15 cellular contexts compared by ENCODE assay signal in the genomic region with DNA sequence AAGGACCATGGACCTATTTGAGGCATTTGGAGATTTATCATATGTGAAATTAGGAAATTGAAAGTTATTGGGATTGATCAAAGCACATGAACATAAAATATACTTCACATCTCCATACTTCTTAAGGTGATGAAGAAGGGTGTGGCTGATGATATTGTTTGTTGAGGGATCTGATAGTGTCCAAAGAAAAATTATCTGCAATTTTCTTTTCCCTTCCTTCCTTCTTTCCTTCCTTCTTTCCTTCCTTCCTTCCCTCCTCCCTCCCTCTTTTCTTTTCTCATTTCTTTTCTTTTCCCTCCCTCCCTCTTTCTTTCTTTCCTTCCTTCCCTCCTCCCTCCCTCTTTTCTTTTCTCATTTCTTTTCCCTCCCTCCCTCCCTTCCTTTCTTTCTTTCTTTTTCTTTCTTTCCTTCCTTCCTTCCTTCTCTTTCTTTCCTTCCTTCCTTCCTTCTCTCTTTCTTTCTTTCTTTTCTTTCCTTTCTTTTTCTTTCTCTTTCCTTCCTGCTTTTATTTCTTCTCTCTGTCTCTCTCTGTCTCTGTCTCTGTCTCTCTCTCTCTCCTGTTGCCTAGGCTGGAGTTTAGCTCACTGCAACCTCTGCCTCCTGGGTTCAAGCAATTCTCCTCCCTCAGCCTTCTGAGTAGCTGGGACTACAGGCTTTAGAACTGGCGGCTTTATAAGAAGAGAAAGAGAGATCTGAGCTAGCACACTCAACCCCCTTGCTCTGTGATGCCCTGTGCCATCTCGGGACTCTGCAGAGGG. TPM values are rescaled to one million over a fixed set of nuclear protein-coding genes. Genes with fewer than 3 reads are reported as not detected.
DNase-seq lines count a peak whose midpoint lies in the region; ATAC-seq, FAIRE-seq and TF ChIP-seq lines count a peak whose summit lies in the region.
"Had no signal": no experiment of that assay in that cellular context is flagged by ENCODE, and none has a peak within 500 bp of the region (broad histone marks: within the 10 kb centered on the region; RNA-seq: fewer than 3 reads in every experiment).

No MANE protein-coding gene starts in this region.

- H3K4me3 ChIP-seq in BLaER1 treated with 17β-estradiol and CSF1 and Interleukin-3, amounts not matched to agents 10 nM and 100 nM, result no peak overlapping the region
- H3K4me3 ChIP-seq in PC-3 (ENCODE audit: low read length) (no peak overlapping the region), endothelial cell of umbilical vein (replicated peaks in 1 of 3; ENCODE audit: insufficient read depth in 1 of 3, low read depth in 1 of 3, low read length in 3 of 3) (no peak overlapping the region), smooth muscle cell (no peak overlapping the region)

- H3K23me2 ChIP-seq in H9 (ENCODE audit: insufficient read length, low read depth, low read length, poor library complexity, severe bottlenecking), result no peaks in the 10 kb centered on the region

- no peak overlapping the region for H2AK5ac ChIP-seq in H9 (ENCODE audit: insufficient read length, low read length)

- no peak overlapping the region for H2BK20ac ChIP-seq in H9 (ENCODE audit: low read depth, low read length, poor library complexity, severe bottlenecking)

- H2BK120ac ChIP-seq in H9 (ENCODE audit: low read depth, low read length, poor library complexity, severe bottlenecking), result no peak overlapping the region

- H2BK12ac ChIP-seq in H9 (ENCODE audit: insufficient read length, low read depth, low read length), result no peak overlapping the region

- peak overlapping the region in 5 of 11 experiments; percentile 1 to 66 (median 35); a peak in 8 of 22 replicates for H3K27ac ChIP-seq in BLaER1 treated with 17β-estradiol and CSF1 and Interleukin-3, amounts not matched to agents 10 nM and 100 nM
- H3K27ac ChIP-seq in PC-3 (ENCODE audit: low read length) (peak overlapping the region; percentile 85), endothelial cell of umbilical vein (ENCODE audit: insufficient read depth, low read depth, low read length) (peak overlapping the region; percentile 75), smooth muscle cell (ENCODE audit: low read depth) (peak overlapping the region; percentile 52), H9 (ENCODE audit: insufficient read length, low read depth, low read length) (no peak overlapping the region)

- intact Hi-C loops in PC-3 (cut with micrococcal nuclease), result loop anchor here (1.0 kb wide), 2 partner anchors 20 to 44 kb away; a partner anchor contains a TSS
- intact Hi-C loops in endothelial cell of umbilical vein (cut with micrococcal nuclease), result loop anchor here (1.0 kb wide), 3 partner anchors 15 to 38 kb away; a partner anchor contains a TSS

- peak overlapping the region in 2 of 11 experiments; percentile 7 to 19; a peak in 2 of 22 replicates for H3K9ac ChIP-seq in BLaER1 treated with 17β-estradiol and CSF1 and Interleukin-3, amounts not matched to agents 10 nM and 100 nM
- H3K9ac ChIP-seq in PC-3 (ENCODE audit: low read length) (peak overlapping the region; percentile 46), endothelial cell of umbilical vein (replicated peaks; ENCODE audit: extremely low read depth, insufficient read depth, low read length) (peak overlapping the region; percentile 26), smooth muscle cell (ENCODE audit: low read depth) (no peak overlapping the region), H9 (ENCODE audit: extremely low read depth, insufficient read length, low read length) (no peak overlapping the region)

- dilution Hi-C loops in endothelial cell of umbilical vein (cut with MboI; ENCODE audit: extremely low pct_ligation_motif_present, low sequenced_read_pairs), result no loop called here

- POLR2A ChIA-PET in PC-3 (lab: Charles Lee; ENCODE audit: unreplicated experiment), result no interaction called here
- POLR2A ChIA-PET in endothelial cell of umbilical vein (lab: Charles Lee), result no interaction called here

- H3K9me2 ChIP-seq in PC-3 (replicated peaks; ENCODE audit: low read length), result no peaks in the 10 kb centered on the region

- no peak overlapping the region for H2BK5ac ChIP-seq in H9 (ENCODE audit: insufficient read length, low read length)

- no peak overlapping the region for H3K4me3 Mint-ChIP-seq in H9

- H2AFZ ChIP-seq in PC-3 (ENCODE audit: low read length) (no peak overlapping the region), endothelial cell of umbilical vein (ENCODE audit: low read depth, low read length) (no peak overlapping the region), smooth muscle cell (ENCODE audit: low read depth) (no peak overlapping the region), H9 (ENCODE audit: low read length) (no peak overlapping the region)

- TF ChIP-seq POLR2A in endothelial cell of umbilical vein (IDR thresholded peaks at IDR 0.05; ENCODE audit: low read depth, low read length), result no peak

- no peak overlapping the region for H3K23ac ChIP-seq in H9 (ENCODE audit: insufficient read length, low read depth, low read length)

- H3K36me3 Mint-ChIP-seq in H9 (ENCODE audit: insufficient read depth in 1 of 3, low read depth in 3 of 3), result peaks cover 0 to under 1% (median 0%) of the 10 kb centered on the region in 3 experiments; a peak in 2 of 7 replicates

- H3K4me2 ChIP-seq in BLaER1 treated with 17β-estradiol and CSF1 and Interleukin-3, amounts not matched to agents 10 nM and 100 nM, result peak overlapping the region in 6 of 11 experiments; percentile 13 to 65 (median 58); a peak in 9 of 22 replicates
- H3K4me2 ChIP-seq in PC-3 (ENCODE audit: low read length), result peak overlapping the region; percentile 70
- peak overlapping the region; percentile 81 for H3K4me2 ChIP-seq in endothelial cell of umbilical vein (ENCODE audit: insufficient read depth, low read length)
- no peak overlapping the region for H3K4me2 ChIP-seq in smooth muscle cell
- no peak overlapping the region for H3K4me2 ChIP-seq in H9 (ENCODE audit: insufficient read depth, insufficient read length, low read length)

- H2BK15ac ChIP-seq in H9 (ENCODE audit: low read depth, low read length), result no peak overlapping the region

- H3K18ac ChIP-seq in H9 (ENCODE audit: insufficient read length, low read depth, low read length), result no peak overlapping the region

- no peaks in the 10 kb centered on the region for H3F3A ChIP-seq in PC-3 (ENCODE audit: low read length, unreplicated experiment)
- peaks cover 3% of the 10 kb centered on the region for H3F3A ChIP-seq in smooth muscle cell (ENCODE audit: low read depth)

- peaks cover 0 to 51% (median 14%) of the 10 kb centered on the region in 10 experiments; a peak in 12 of 20 replicates for H3K4me1 ChIP-seq in BLaER1 treated with 17β-estradiol and CSF1 and Interleukin-3, amounts not matched to agents 10 nM and 100 nM
- H3K4me1 ChIP-seq in PC-3 (ENCODE audit: insufficient read depth, low read length), result peaks cover 44% of the 10 kb centered on the region
- H3K4me1 ChIP-seq in endothelial cell of umbilical vein (ENCODE audit: control insufficient read depth, extremely low read depth, insufficient read depth, low read length), result peaks cover 17% of the 10 kb centered on the region
- H3K4me1 ChIP-seq in smooth muscle cell (ENCODE audit: low read depth), result no peaks in the 10 kb centered on the region
- no peaks in the 10 kb centered on the region for H3K4me1 ChIP-seq in H9 (ENCODE audit: insufficient read depth, low read length)

- H3K79me1 ChIP-seq in H9 (ENCODE audit: insufficient read depth, low read depth, low read length, poor library complexity, severe bottlenecking), result no peaks in the 10 kb centered on the region

- CTCF ChIA-PET in PC-3 (lab: Charles Lee), result no interaction called here
- CTCF ChIA-PET in endothelial cell of umbilical vein (lab: Charles Lee), result interaction anchor here (3.1 kb wide), 1 partner anchor 86 kb away, joined by 24 read pairs; no protein-coding TSS in a partner anchor

- peaks cover 5 to 6% of the 10 kb centered on the region in 2 experiments; a peak in 2 of 4 replicates for H3K4me1 Mint-ChIP-seq in H9

- no peak for DNase-seq in PC-3
- no peak for DNase-seq in endothelial cell of umbilical vein (ENCODE audit: low read depth, low spot score)
- no peak for DNase-seq in smooth muscle cell (lab: John Stamatoyannopoulos, UW; ENCODE audit: unreplicated experiment)
- no peak for DNase-seq in omental fat pad (ENCODE audit: low spot score)
- no peak for DNase-seq in H9
- DNase-seq: Caco-2, NCI-H1436, NCI-H2081, NCI-H510A treated with DMSO at 0.1 percent for 48 hours, NCI-H82, SHP77 treated with DMSO at 0.1 percent for 48 hours had no signal

- no peak overlapping the region for H3K4ac ChIP-seq in H9 (ENCODE audit: low read depth, low read length)

- H3K79me2 ChIP-seq in PC-3 (ENCODE audit: low read length) (no peaks in the 10 kb centered on the region), endothelial cell of umbilical vein (ENCODE audit: control insufficient read depth, insufficient read depth, low read length) (no peaks in the 10 kb centered on the region), smooth muscle cell (ENCODE audit: low read depth) (no peaks in the 10 kb centered on the region), H9 (ENCODE audit: insufficient read depth, low read length) (no peaks in the 10 kb centered on the region)

- BruUV-seq in PC-3 (replicated peaks; lab: Mats Ljungman, UMichigan) (TSS peak; percentile 18), endothelial cell of umbilical vein (replicated peaks; lab: Mats Ljungman, UMichigan) (no TSS peak)

- peaks cover 3 to 4% of the 10 kb centered on the region in 2 experiments; a peak in 4 of 5 replicates for H3K9me3 Mint-ChIP-seq in H9

- ATAC-seq in PC-3 (no peak), omental fat pad (ENCODE audit: low FRiP score) (no peak), HG02623 (IDR thresholded peaks at IDR 0.05; ENCODE audit: unreplicated experiment) (no peak)
- ATAC-seq: SK-N-SH treated with all-trans-retinoic acid at 6 μM for 48 hours had no signal

- no peak overlapping the region for H3T11ph ChIP-seq in H9 (ENCODE audit: low read length)

- no peaks in the 10 kb centered on the region for H4K20me1 ChIP-seq in BLaER1 treated with 17β-estradiol and CSF1 and Interleukin-3, amounts not matched to agents 10 nM and 100 nM
- no peaks in the 10 kb centered on the region for H4K20me1 ChIP-seq in PC-3 (ENCODE audit: low read length)
- no peaks in the 10 kb centered on the region for H4K20me1 ChIP-seq in endothelial cell of umbilical vein (replicated peaks; ENCODE audit: control insufficient read depth, extremely low read depth, insufficient read depth, low read length)
- no peaks in the 10 kb centered on the region for H4K20me1 ChIP-seq in smooth muscle cell (ENCODE audit: low read depth)
- H4K20me1 ChIP-seq in H9 (ENCODE audit: control insufficient read depth, insufficient read depth, insufficient read length), result no peaks in the 10 kb centered on the region

- H3K27me3 Mint-ChIP-seq in H9 (ENCODE audit: low read depth), result peaks cover 2% of the 10 kb centered on the region; the same call in 1 of the 2 replicates

- no peak overlapping the region for H3K56ac ChIP-seq in H9 (ENCODE audit: insufficient read length, low read depth, low read length)

- no peak overlapping the region for H3K14ac ChIP-seq in H9 (ENCODE audit: insufficient read depth, low read length)

- peaks cover 11 to 34% (median 16%) of the 10 kb centered on the region in 11 experiments; a peak in 20 of 22 replicates for H3K9me3 ChIP-seq in BLaER1 treated with 17β-estradiol and CSF1 and Interleukin-3, amounts not matched to agents 10 nM and 100 nM (replicated peaks in 1 of 11)
- H3K9me3 ChIP-seq in PC-3 (ENCODE audit: low read length) (no peaks in the 10 kb centered on the region), endothelial cell of umbilical vein (replicated peaks; ENCODE audit: control insufficient read depth, insufficient read depth, low read length) (no peaks in the 10 kb centered on the region), smooth muscle cell (replicated peaks; ENCODE audit: low read depth) (no peaks in the 10 kb centered on the region), H9 (ENCODE audit: control insufficient read depth, low read depth, low read length) (no peaks in the 10 kb centered on the region)
- H3K9me3 ChIP-seq: Caco-2 had no signal

- no peak overlapping the region for H4K5ac ChIP-seq in H9 (ENCODE audit: insufficient read length, low read depth, low read length)

- no peaks in the 10 kb centered on the region; a peak in 1 of 22 replicates for H3K36me3 ChIP-seq in BLaER1 treated with 17β-estradiol and CSF1 and Interleukin-3, amounts not matched to agents 10 nM and 100 nM
- H3K36me3 ChIP-seq in PC-3 (ENCODE audit: low read depth, low read length) (no peaks in the 10 kb centered on the region), endothelial cell of umbilical vein (ENCODE audit: control insufficient read depth in 2 of 2, extremely low read depth in 1 of 2, insufficient read depth in 2 of 2, low read length in 2 of 2) (no peaks in the 10 kb centered on the region), smooth muscle cell (ENCODE audit: low read depth) (no peaks in the 10 kb centered on the region)

- no peaks in the 10 kb centered on the region for H3K9me1 ChIP-seq in endothelial cell of umbilical vein (replicated peaks; ENCODE audit: control insufficient read depth, extremely low read depth, insufficient read depth, low read length)

- no peak overlapping the region for H4K8ac ChIP-seq in H9 (replicated peaks; ENCODE audit: insufficient read length, low read depth, low read length)

- WGBS in smooth muscle cell (ENCODE audit: low lambda C conversion rate), result 85% methylated on average over 2 of the region's 2 CpGs
- WGBS in H9 (ENCODE audit: extremely low coverage, insufficient read length, low lambda C conversion rate), result no CpG with 5 or more reads among the region's 2 CpGs

- no peak overlapping the region for H4K91ac ChIP-seq in H9 (ENCODE audit: insufficient read length, low read depth, low read length)

- TF ChIP-seq CTCF in PC-3 (conservative IDR thresholded peaks at IDR 0.05; ENCODE audit: low read depth, low read length) (no peak), endothelial cell of umbilical vein (IDR thresholded peaks at IDR 0.05; ENCODE audit: extremely low read depth in 1 of 2, insufficient read depth in 1 of 2, low read depth in 1 of 2, low read length in 2 of 2) (no peak), smooth muscle cell (IDR thresholded peaks at IDR 0.05; ENCODE audit: borderline replicate concordance, insufficient read depth, poor library complexity, severe bottlenecking) (no peak), omental fat pad (IDR thresholded peaks at IDR 0.05) (no peak), H9 (conservative IDR thresholded peaks at IDR 0.05) (no peak)

- H3K27ac Mint-ChIP-seq in H9, result no peak overlapping the region

- H3K27me3 ChIP-seq in BLaER1 treated with 17β-estradiol and CSF1 and Interleukin-3, amounts not matched to agents 10 nM and 100 nM, result no peaks in the 10 kb centered on the region
- H3K27me3 ChIP-seq in PC-3 (ENCODE audit: low read length), result no peaks in the 10 kb centered on the region
- H3K27me3 ChIP-seq in endothelial cell of umbilical vein (ENCODE audit: control insufficient read depth in 2 of 2, insufficient read depth in 2 of 2, low read length in 2 of 2), result no peaks in the 10 kb centered on the region
- H3K27me3 ChIP-seq in smooth muscle cell (ENCODE audit: low read depth), result no peaks in the 10 kb centered on the region
- H3K27me3 ChIP-seq in H9 (ENCODE audit: insufficient read depth, low read length), result no peaks in the 10 kb centered on the region

- FAIRE-seq in endothelial cell of umbilical vein (lab: Jason Lieb, UNC), result no peak
- FAIRE-seq: GM19239 had no signal

RNA-seq across cellular contexts. Expression of a gene that starts 20.9 kb away (rescaled TPM):
- total RNA-seq in PC-3 (2014; rRNA removed) (21.6 and 31.5 TPM in 2 replicates), endothelial cell of umbilical vein (40.8 and 43.2 TPM in 2 replicates), smooth muscle cell (26.4 and 27.5 TPM in 2 replicates), omental fat pad (10 to 100 TPM; 58.9 to 92.5 (median 75.7) TPM), H9 (2021) (8.8 and 9.1 TPM in 2 replicates)
- polyA plus RNA-seq in endothelial cell of umbilical vein (10.9 and 12.0 TPM in 2 replicates), smooth muscle cell (16.4 and 19.4 TPM in 2 replicates)
- 7.2 and 8.5 TPM in 2 replicates for polyA plus RNA-seq in endothelial cell of umbilical vein (2011; cell fraction: cytosol; rRNA removed)
- polyA plus RNA-seq in endothelial cell of umbilical vein (2011; cell fraction: nucleus; rRNA removed), result 9.0 and 10.3 TPM in 2 replicates
- polyA plus RNA-seq in endothelial cell of umbilical vein (2012), result 11.4 and 11.9 TPM in 2 replicates
- 18.0 and 20.2 TPM in 2 replicates for polyA minus RNA-seq in endothelial cell of umbilical vein
- polyA minus RNA-seq in endothelial cell of umbilical vein (2011; cell fraction: cytosol; rRNA and poly(A)+ RNA removed), result 34.2 TPM
- 15.6 and 27.4 TPM in 2 replicates for polyA minus RNA-seq in endothelial cell of umbilical vein (2011; cell fraction: nucleus; rRNA and poly(A)+ RNA removed)

RNA-seq across cellular contexts. Expression of a gene that starts 25.4 kb away (rescaled TPM):
- total RNA-seq in PC-3 (2014; rRNA removed) (12.2 and 25.0 TPM in 2 replicates), endothelial cell of umbilical vein (22.1 and 24.2 TPM in 2 replicates), smooth muscle cell (6.6 and 10.5 TPM in 2 replicates), omental fat pad (10 to 100 TPM; 11.0 to 17.4 (median 11.9) TPM), H9 (2021) (26.7 and 29.6 TPM in 2 replicates)
- polyA plus RNA-seq in endothelial cell of umbilical vein (11.1 and 12.9 TPM in 2 replicates), smooth muscle cell (10.1 and 11.4 TPM in 2 replicates)
- 18.0 and 23.7 TPM in 2 replicates for polyA plus RNA-seq in endothelial cell of umbilical vein (2011; cell fraction: cytosol; rRNA removed)
- 16.6 and 19.3 TPM in 2 replicates for polyA plus RNA-seq in endothelial cell of umbilical vein (2011; cell fraction: nucleus; rRNA removed)
- polyA plus RNA-seq in endothelial cell of umbilical vein (2012), result 13.7 and 15.5 TPM in 2 replicates
- polyA minus RNA-seq in endothelial cell of umbilical vein, result 15.0 and 18.4 TPM in 2 replicates
- 17.8 TPM for polyA minus RNA-seq in endothelial cell of umbilical vein (2011; cell fraction: cytosol; rRNA and poly(A)+ RNA removed)
- polyA minus RNA-seq in endothelial cell of umbilical vein (2011; cell fraction: nucleus; rRNA and poly(A)+ RNA removed), result 17.6 and 24.2 TPM in 2 replicates

Comparison
In these comparisons a context has a peak if more than half of its experiments do, and no peak if none do; other contexts are left out.
1. H3K4me2 ChIP-seq: peak in BLaER1 treated with 17β-estradiol and CSF1 and Interleukin-3, amounts not matched to agents 10 nM and 100 nM (6 of 11), PC-3 (single experiment) and endothelial cell of umbilical vein (single experiment); none in smooth muscle cell (single experiment) and H9 (single experiment).
2. H3K9ac ChIP-seq: peak in PC-3 (single experiment) and endothelial cell of umbilical vein (single experiment); none in smooth muscle cell (single experiment) and H9 (single experiment).